ENCODE assay signal across 1 cellular context in genomic region chr11:125499563-125499962, GRCh38.
TF ChIP-seq lines count a peak whose summit lies in the region.

No MANE protein-coding gene starts in this region.

TF ChIP-seq in HEK293, 187 proteins besides CTCF, POLR2A, EP300 and RAD21 (continued from another document):
- 0 out of 2 replicates have a peak, but pooled peaks have one; percentile 12 for TF ChIP-seq ATF2 (tag by site-specific recombination; IDR thresholded peaks at IDR 0.05; ENCODE audit: low read depth)
